9 cellular contexts compared by ENCODE assay signal in genomic region chr22:21045585-21046294, GRCh38. TPM values are rescaled to one million over a fixed set of nuclear protein-coding genes. Genes with fewer than 3 reads are reported as not detected.
DNase-seq lines count a peak whose midpoint lies in the region; ATAC-seq and TF ChIP-seq lines count a peak whose summit lies in the region.
"Had no signal": no experiment of that assay in that cellular context is flagged by ENCODE, and none has a peak within 500 bp of the region (broad histone marks: within the 10 kb centered on the region; RNA-seq: fewer than 3 reads in every experiment).

LRRC74B (plus strand) TSS chr22:21045946; CDS start chr22:21045987, 41 bp downstream.

- no peak for TF ChIP-seq CTCF in glutamatergic neuron (IDR thresholded peaks at IDR 0.05; ENCODE audit: partially characterized antibody, unreplicated experiment)

- H3K4me1 Mint-ChIP-seq in activated naive CD8-positive, alpha-beta T cell (ENCODE audit: low read depth): peaks cover 23% of the 10 kb centered on the region
- H3K4me1 Mint-ChIP-seq in glutamatergic neuron (ENCODE audit: low read depth, unreplicated experiment): peaks cover 28% of the 10 kb centered on the region

- no peaks in the 10 kb centered on the region for H3K9me3 ChIP-seq in SK-N-MC (ENCODE audit: low read depth, low read length)

- peak; percentile 76 for ATAC-seq in GM21825 (IDR thresholded peaks at IDR 0.05; ENCODE audit: unreplicated experiment)

- H3K9ac ChIP-seq in SK-N-MC (ENCODE audit: insufficient read length): no peak within 1 kb of the TSS

- peak within 1 kb of the TSS; percentile 79 for H3K4me3 Mint-ChIP-seq in activated naive CD8-positive, alpha-beta T cell
- peak within 1 kb of the TSS; percentile 93 for H3K4me3 Mint-ChIP-seq in glutamatergic neuron (ENCODE audit: unreplicated experiment)

- H3K36me3 ChIP-seq in SK-N-MC (ENCODE audit: insufficient read depth, low read length): no peaks in the 10 kb centered on the region

- peak within 1 kb of the TSS; percentile 21; the same call in 1 of the 2 replicates for H3K4me3 ChIP-seq in SK-N-MC

- no peak within 1 kb of the TSS for H3K27ac ChIP-seq in SK-N-MC

- H3K27me3 Mint-ChIP-seq in activated naive CD8-positive, alpha-beta T cell: peaks cover 7% of the 10 kb centered on the region
- H3K27me3 Mint-ChIP-seq in glutamatergic neuron (ENCODE audit: unreplicated experiment): peaks cover 11% of the 10 kb centered on the region

- no peaks in the 10 kb centered on the region for H3K9me3 Mint-ChIP-seq in activated naive CD8-positive, alpha-beta T cell (ENCODE audit: low read depth)
- peaks cover 19% of the 10 kb centered on the region for H3K9me3 Mint-ChIP-seq in glutamatergic neuron (ENCODE audit: unreplicated experiment)

- H3K27ac Mint-ChIP-seq in activated naive CD8-positive, alpha-beta T cell: peak within 1 kb of the TSS; percentile 28
- H3K27ac Mint-ChIP-seq in glutamatergic neuron (ENCODE audit: unreplicated experiment): peak within 1 kb of the TSS; percentile 95

- peak; percentile 91 for DNase-seq in COR-L47 (lab: John Stamatoyannopoulos, UW)
- DNase-seq in MV-4-11 (lab: John Stamatoyannopoulos, UW): peak; percentile 87
- DNase-seq in SK-N-MC (ENCODE audit: low read depth, low spot score): no peak
- peak; percentile 98 for DNase-seq in glutamatergic neuron
- peak; percentile 81 for DNase-seq in occipital lobe (lab: John Stamatoyannopoulos, UW)
- peak; percentile 87 for DNase-seq in superior temporal gyrus (ENCODE audit: extremely low spot score)

- H3K36me3 Mint-ChIP-seq in activated naive CD8-positive, alpha-beta T cell: no peaks in the 10 kb centered on the region
- no peaks in the 10 kb centered on the region for H3K36me3 Mint-ChIP-seq in glutamatergic neuron (ENCODE audit: unreplicated experiment)

RNA-seq across cellular contexts. Expression of gene LRRC74B, which starts in this region (rescaled TPM):
- total RNA-seq in glutamatergic neuron (ENCODE audit: unreplicated experiment) (not detected), occipital lobe (not detected)
- total RNA-seq: T-helper 2 cell treated with Interferon-gamma antibody and Interleukin-4, amounts not matched to agents 100 ng/mL and 5 ng/mL, for 36 hours had no signal

Comparison
In these comparisons a context has a peak if more than half of its experiments do, and no peak if none do; other contexts are left out.
1. Peak in DNase-seq in glutamatergic neuron; RNA of the gene not detected or under 1 TPM.
2. Peak in DNase-seq in occipital lobe; RNA of the gene not detected or under 1 TPM.